ENCODE assay signal across 8 cellular contexts in the genomic region with DNA sequence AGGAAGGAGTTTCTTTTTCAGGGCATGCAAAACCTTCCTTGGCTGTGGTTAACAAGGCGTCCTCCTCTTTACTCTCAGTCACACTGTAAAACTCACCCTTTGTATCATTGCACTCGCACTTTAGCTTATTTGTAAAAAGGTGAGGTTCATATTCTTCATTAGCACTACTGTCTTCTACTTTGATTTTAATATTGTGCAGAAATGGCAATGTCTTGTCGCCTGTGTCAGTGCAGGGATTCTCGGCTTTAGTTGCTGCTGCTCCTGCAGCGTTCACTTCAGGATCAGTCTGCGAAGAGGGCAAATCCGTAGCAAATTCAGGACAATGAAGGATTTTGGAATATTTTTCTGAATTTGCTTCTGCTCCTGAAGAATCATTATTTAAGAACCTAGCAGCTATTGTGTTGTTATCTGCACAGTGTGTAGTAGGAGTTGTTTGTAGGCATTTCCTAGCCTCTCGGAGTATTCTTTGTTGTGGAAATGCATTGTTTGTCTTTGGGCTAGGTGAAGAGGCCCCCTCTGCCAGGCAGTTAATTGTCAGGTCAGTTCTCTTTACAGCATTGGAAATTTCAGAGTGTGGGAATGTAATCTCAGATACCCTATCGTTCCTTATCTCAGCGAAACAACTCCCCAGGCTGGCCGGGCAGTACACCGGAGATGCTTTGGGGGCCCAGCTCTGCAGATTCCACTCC. TPM values are rescaled to one million over a fixed set of nuclear protein-coding genes. Genes with fewer than 3 reads are reported as not detected.
DNase-seq lines count a peak whose midpoint lies in the region; ATAC-seq and TF ChIP-seq lines count a peak whose summit lies in the region.

No MANE protein-coding gene starts in this region.

- peak overlapping the region; percentile 63; the same call in 1 of the 2 replicates for H3K4me2 ChIP-seq in DOHH2 (ENCODE audit: low read length)

- H3K79me2 ChIP-seq in DOHH2 (ENCODE audit: control insufficient read depth, low read length): no peaks in the 10 kb centered on the region

- 47% methylated on average over 12 of the region's 12 CpGs for WGBS in prostate gland

- H3K4me1 ChIP-seq in DOHH2 (ENCODE audit: control insufficient read depth, low read length) (peaks cover 34% of the 10 kb centered on the region), SJSA1 (replicated peaks) (peaks cover 36% of the 10 kb centered on the region), prostate gland (replicated peaks) (no peaks in the 10 kb centered on the region)

- H3F3A ChIP-seq in DOHH2 (ENCODE audit: control insufficient read depth, insufficient read depth): no peaks in the 10 kb centered on the region

- no peak for TF ChIP-seq POLR2A in prostate gland (IDR thresholded peaks at IDR 0.05)

- no peak overlapping the region for H3K27ac ChIP-seq in DOHH2 (ENCODE audit: low read depth, low read length)
- no peak overlapping the region for H3K27ac ChIP-seq in SJSA1
- H3K27ac ChIP-seq in prostate gland: peak overlapping the region in 1 of 2 donors; percentile 80

- TF ChIP-seq CTCF in DOHH2 (IDR thresholded peaks at IDR 0.05; ENCODE audit: low read depth, low read length, poor library complexity, severe bottlenecking): no peak
- no peak for TF ChIP-seq CTCF in prostate gland (IDR thresholded peaks at IDR 0.05)

- DNase-seq in SJSA1 (ENCODE audit: low read depth in 1 of 2, low spot score in 2 of 2) (no peak), fibroblast of peridontal ligament (ENCODE audit: extremely low read depth) (peak; percentile 36), prostate gland (ENCODE audit: low spot score) (no peak)
- no peak for DNase-seq in stimulated activated CD4-positive, alpha-beta T cell treated with anti-CD3 and anti-CD28 coated beads, Interleukin-4, amount 100 ng/mL, for 4 hours

- ATAC-seq in GM18502 (IDR thresholded peaks at IDR 0.05; ENCODE audit: poor library complexity, unreplicated experiment): no peak
- ATAC-seq in HG02678 (IDR thresholded peaks at IDR 0.05; ENCODE audit: unreplicated experiment): no peak
- no peak for ATAC-seq in GM21526 (IDR thresholded peaks at IDR 0.05; ENCODE audit: low FRiP score, unreplicated experiment)

- H3K9me3 ChIP-seq in DOHH2 (ENCODE audit: control insufficient read depth, insufficient read depth, low read length) (no peaks in the 10 kb centered on the region), SJSA1 (replicated peaks) (no peaks in the 10 kb centered on the region), prostate gland (no peaks in the 10 kb centered on the region)

- H3K36me3 ChIP-seq in DOHH2 (ENCODE audit: control insufficient read depth, low read length) (no peaks in the 10 kb centered on the region), SJSA1 (no peaks in the 10 kb centered on the region), prostate gland (no peaks in the 10 kb centered on the region)

- peaks cover 2% of the 10 kb centered on the region; the same call in 1 of the 2 replicates for H4K20me1 ChIP-seq in DOHH2 (ENCODE audit: control insufficient read depth, insufficient read depth, low read depth, low read length)

- no peaks in the 10 kb centered on the region for H3K9me2 ChIP-seq in DOHH2 (replicated peaks; ENCODE audit: control insufficient read depth, low read length)

- H3K27me3 ChIP-seq in DOHH2 (ENCODE audit: control insufficient read depth, low read length) (peaks cover 83% of the 10 kb centered on the region), SJSA1 (replicated peaks) (no peaks in the 10 kb centered on the region), prostate gland (replicated peaks; ENCODE audit: insufficient read depth) (no peaks in the 10 kb centered on the region)

- intact Hi-C loops in prostate gland (cut with DNase I): no loop called here

- H3K4me3 ChIP-seq in DOHH2 (ENCODE audit: low read length) (no peak overlapping the region), SJSA1 (peak overlapping the region; percentile 70), prostate gland (peak overlapping the region; percentile 45 to 52)

RNA-seq across cellular contexts. Expression of gene SKIDA1, which starts 9.8 kb away (rescaled TPM):
- total RNA-seq in SJSA1 (2014; rRNA removed; shearing (Covaris generic)): 0.72 and 1.7 TPM in 2 replicates
- 1 to 10 TPM; 1.5 to 4.3 TPM for total RNA-seq in prostate gland

RNA-seq across cellular contexts. Expression of gene MLLT10, which starts 18.3 kb away (rescaled TPM):
- 21.7 and 35.3 TPM in 2 replicates for total RNA-seq in SJSA1 (2014; rRNA removed; shearing (Covaris generic))
- 10 to 100 TPM; 31.2 to 68.3 TPM for total RNA-seq in prostate gland
